8 cellular contexts compared by ENCODE assay signal in genomic region chr3:169813757-169814517, GRCh38. TPM values are rescaled to one million over a fixed set of nuclear protein-coding genes. Genes with fewer than 3 reads are reported as not detected.
DNase-seq lines count a peak whose midpoint lies in the region; ATAC-seq lines count a peak whose summit lies in the region.

No MANE protein-coding gene starts in this region.

- POLR2A ChIA-PET in CD4-positive, alpha-beta memory T cell (lab: Charles Lee; ENCODE audit: partially characterized antibody), result no interaction called here

- peak overlapping the region in 1 of 2 donors; percentile 65 for H3K4me3 ChIP-seq in CD4-positive, alpha-beta memory T cell (ENCODE audit: low read length in 2 of 2)

- no peak overlapping the region for H3K27ac ChIP-seq in CD4-positive, alpha-beta memory T cell (ENCODE audit: low read depth, low read length)

- intact Hi-C loops in CD4-positive, alpha-beta memory T cell (cut with micrococcal nuclease), result loop anchor here (1.0 to 5.0 kb wide), 3 partner anchors 51 to 368 kb away; partner anchors contain the start of genes PHC3 and SEC62

- CTCF ChIA-PET in CD4-positive, alpha-beta memory T cell (lab: Charles Lee; ENCODE audit: partially characterized antibody), result interaction anchor here (1.2 kb wide), 1 partner anchor 41 kb away, joined by 3 read pairs; no protein-coding TSS in a partner anchor

- H3K4me1 Mint-ChIP-seq in CD4-positive, alpha-beta memory T cell, result peaks cover 17 to 29% (median 19%) of the 10 kb centered on the region in 4 donors

- H3K27me3 Mint-ChIP-seq in CD4-positive, alpha-beta memory T cell, result peaks cover 3 to 5% of the 10 kb centered on the region in 2 donors

- peak overlapping the region; percentile 79 to 98 (median 86) for H3K4me3 Mint-ChIP-seq in CD4-positive, alpha-beta memory T cell

- DNase-seq in CD4-positive, alpha-beta memory T cell, result peak; percentile 69 to 85 (median 76)
- DNase-seq in RKO (ENCODE audit: low spot score) (peak; percentile 12), activated gamma-delta T cell treated with Interleukin-2 at 50 U/mL for 16 hours (peak; percentile 71), iPS-NIHi7 (ENCODE audit: extremely low spot score) (peak; percentile 37), OCI-M1 (lab: John Stamatoyannopoulos, UW) (no peak)
- DNase-seq in stimulated activated CD4-positive, alpha-beta T cell treated with anti-CD3 and anti-CD28 coated beads, TNF-alpha, amount 100 ng/mL, for 1 hour (ENCODE audit: low read depth in 3 of 3, low spot score in 1 of 3), result peak; percentile 29 to 39 (median 36)

- peaks cover 0 to 8% of the 10 kb centered on the region in 2 donors for H3K36me3 Mint-ChIP-seq in CD4-positive, alpha-beta memory T cell

- peaks cover 0 to 22% (median 12%) of the 10 kb centered on the region in 8 donors for H3K9me3 Mint-ChIP-seq in CD4-positive, alpha-beta memory T cell

- ATAC-seq in GM19395 (IDR thresholded peaks at IDR 0.05; ENCODE audit: unreplicated experiment) (peak; percentile 90), HG03521 (IDR thresholded peaks at IDR 0.05; ENCODE audit: unreplicated experiment) (peak; percentile 91)

- no peaks in the 10 kb centered on the region for H3K36me3 ChIP-seq in CD4-positive, alpha-beta memory T cell (ENCODE audit: insufficient read depth, low read length)

- H3K9me3 ChIP-seq in CD4-positive, alpha-beta memory T cell (ENCODE audit: control insufficient read depth in 1 of 2, low read length in 2 of 2), result peaks cover 0 to 8% of the 10 kb centered on the region in 2 donors

- peak overlapping the region; percentile 7 to 87 (median 74) for H3K27ac Mint-ChIP-seq in CD4-positive, alpha-beta memory T cell

- H3K27me3 ChIP-seq in CD4-positive, alpha-beta memory T cell (ENCODE audit: insufficient read depth, low read length), result no peaks in the 10 kb centered on the region

- H3K4me1 ChIP-seq in CD4-positive, alpha-beta memory T cell (ENCODE audit: insufficient read depth, low read length), result peaks cover 21% of the 10 kb centered on the region

RNA-seq across cellular contexts. Expression of gene LRRC34, which starts 1.2 kb away (rescaled TPM):
- total RNA-seq in CD4-positive, alpha-beta memory T cell, result under 1 TPM; 0.33 to 0.47 TPM
- under 1 TPM; 0.38 to 0.98 TPM for polyA plus RNA-seq in CD4-positive, alpha-beta memory T cell

RNA-seq across cellular contexts. Expression of gene LRRIQ4, which starts 1.3 kb away (rescaled TPM):
- not detected for total RNA-seq in CD4-positive, alpha-beta memory T cell
- not detected for polyA plus RNA-seq in CD4-positive, alpha-beta memory T cell

RNA-seq across cellular contexts. Expression of gene MYNN, which starts 40.7 kb away (rescaled TPM):
- total RNA-seq in CD4-positive, alpha-beta memory T cell, result 10 to 100 TPM; 21.1 to 23.0 TPM
- 10 to 100 TPM; 11.6 to 15.9 TPM for polyA plus RNA-seq in CD4-positive, alpha-beta memory T cell

RNA-seq across cellular contexts. Expression of gene ACTRT3, which starts 44.6 kb away (rescaled TPM):
- under 1 TPM in 1 of 2 experiments, not detected in 1; 0.17 TPM for total RNA-seq in CD4-positive, alpha-beta memory T cell
- polyA plus RNA-seq in CD4-positive, alpha-beta memory T cell, result under 1 TPM in 1 of 2 donors, not detected in 1; 0.09 TPM

RNA-seq across cellular contexts. Expression of gene TERC, which starts 49.1 kb away (rescaled TPM):
- total RNA-seq in CD4-positive, alpha-beta memory T cell, result 10 to 100 TPM; 15.6 to 15.7 TPM
- under 1 TPM in 1 of 2 donors, not detected in 1; 0.53 TPM for polyA plus RNA-seq in CD4-positive, alpha-beta memory T cell
